ENCODE assay signal across 16 cellular contexts in genomic region chr4:56372774-56373173, GRCh38. TPM values are rescaled to one million over a fixed set of nuclear protein-coding genes. Genes with fewer than 3 reads are reported as not detected.
A peak's percentile ranks its signal among the peaks of the same experiment; 100 is the strongest.
DNase-seq lines count a peak whose midpoint lies in the region; FAIRE-seq and TF ChIP-seq lines count a peak whose summit lies in the region.
"Had no signal": no experiment of that assay in that cellular context is flagged by ENCODE, and none has a peak within 500 bp of the region (broad histone marks: within the 10 kb centered on the region; RNA-seq: fewer than 3 reads in every experiment).

No MANE protein-coding gene starts in this region.

- H3K27ac ChIP-seq in uterus = no peak overlapping the region

- H3K36me3 ChIP-seq in MG63 (no peaks in the 10 kb centered on the region), uterus (no peaks in the 10 kb centered on the region)

- DNase-seq in EH (ENCODE audit: low read depth) (peak; percentile 17), RCC 7860 (ENCODE audit: low spot score) (peak; percentile 20), epithelial cell of esophagus (ENCODE audit: low read depth) (peak; percentile 28), non-pigmented ciliary epithelial cell (ENCODE audit: low read depth) (peak; percentile 49), amygdala (lab: John Stamatoyannopoulos, UW) (no peak), MG63 (no peak), NCI-H526 (lab: John Stamatoyannopoulos, UW) (no peak), uterus (no peak)
- DNase-seq: DMS 273 treated with DMSO at 0.1 percent for 48 hours, H7, Kasumi-1, NCI-H1105 treated with DMSO at 0.1 percent for 48 hours, NCI-H1930, NCI-H446, NCI-H774 had no signal

- H3K27me3 ChIP-seq in MG63 (no peaks in the 10 kb centered on the region), uterus (no peaks in the 10 kb centered on the region)
- H3K27me3 ChIP-seq: BLaER1 had no signal

- H3K9me3 ChIP-seq in MG63 (no peaks in the 10 kb centered on the region), uterus (no peaks in the 10 kb centered on the region)
- H3K9me3 ChIP-seq: BLaER1 had no signal

- no peak for FAIRE-seq in RCC 7860 (lab: Jason Lieb, UNC)

- H3K4me1 ChIP-seq in uterus = no peaks in the 10 kb centered on the region

- no peak for TF ChIP-seq POLR2A in uterus (IDR thresholded peaks at IDR 0.05)

- TF ChIP-seq CTCF in epithelial cell of esophagus (IDR thresholded peaks at IDR 0.05; ENCODE audit: insufficient read depth, low read depth, low read length, missing control alignments) (no peak), uterus (IDR thresholded peaks at IDR 0.05) (no peak)

- no peak overlapping the region for H3K4me3 ChIP-seq in epithelial cell of esophagus (ENCODE audit: low read length)
- H3K4me3 ChIP-seq in MG63 = no peak overlapping the region
- H3K4me3 ChIP-seq in uterus = no peak overlapping the region
- H3K4me3 ChIP-seq: BLaER1 had no signal

- intact Hi-C loops in uterus (cut with DNase I; ENCODE audit: low total_unique reads) = no loop called here

RNA-seq across cellular contexts. Expression of gene AASDH, which starts 14.5 kb away (rescaled TPM):
- total RNA-seq in MG63 (2014; rRNA removed; shearing (Covaris generic); ENCODE audit: low replicate concordance) = 4.8 TPM in 2 replicates
- 10 to 100 TPM; 12.7 to 58.8 (median 26.6) TPM for total RNA-seq in uterus

Comparison
In these comparisons a context has a peak if more than half of its experiments do, and no peak if none do; other contexts are left out.
1. DNase-seq: peak in EH (single experiment), RCC 7860 (single experiment), epithelial cell of esophagus (single experiment) and non-pigmented ciliary epithelial cell (single experiment); none in amygdala (0 of 56), MG63 (single experiment), NCI-H526 (0 of 2) and uterus (0 of 2).